ENCODE assay signal across 18 cellular contexts in the genomic region with DNA sequence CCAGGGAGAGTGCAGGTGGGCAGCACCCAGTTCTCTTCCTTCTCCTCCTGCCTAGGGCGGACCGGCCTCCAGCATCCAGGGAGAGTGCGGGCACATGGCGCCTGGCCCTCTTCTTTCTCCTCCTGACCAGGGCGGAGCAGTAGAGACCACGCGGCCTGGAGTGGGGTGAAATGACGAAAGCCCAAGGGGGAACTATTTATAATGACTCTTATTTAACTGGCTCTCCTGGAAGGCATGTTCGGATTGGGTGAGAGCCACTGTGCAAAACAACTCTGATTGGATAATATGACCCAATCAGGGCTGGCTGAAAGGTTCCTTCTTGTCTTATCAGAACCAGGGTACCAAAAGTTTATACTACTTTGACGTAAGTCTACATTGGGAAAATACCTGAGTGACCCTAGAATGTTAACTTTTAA.
DNase-seq lines count a peak whose midpoint lies in the region; ATAC-seq and TF ChIP-seq lines count a peak whose summit lies in the region.
"Had no signal": no experiment of that assay in that cellular context is flagged by ENCODE, and none has a peak within 500 bp of the region (broad histone marks: within the 10 kb centered on the region; RNA-seq: fewer than 3 reads in every experiment).

No MANE protein-coding gene starts in this region.

- TF ChIP-seq EP300 in gastroesophageal sphincter (IDR thresholded peaks at IDR 0.05) (no peak), suprapubic skin (IDR thresholded peaks at IDR 0.05) (no peak)

- H3K27ac Mint-ChIP-seq in glutamatergic neuron (ENCODE audit: unreplicated experiment) = no peak overlapping the region
- H3K27ac Mint-ChIP-seq: B cell; CD8-positive, alpha-beta T cell had no signal

- TF ChIP-seq POLR2A in gastroesophageal sphincter (IDR thresholded peaks at IDR 0.05) = no peak
- TF ChIP-seq POLR2A in suprapubic skin (IDR thresholded peaks at IDR 0.05) = no peak

- no peaks in the 10 kb centered on the region for H3K27me3 Mint-ChIP-seq in glutamatergic neuron (ENCODE audit: unreplicated experiment)
- H3K27me3 Mint-ChIP-seq: B cell had no signal

- H3K4me1 ChIP-seq in gastroesophageal sphincter (no peaks in the 10 kb centered on the region), suprapubic skin (no peaks in the 10 kb centered on the region)
- H3K4me1 ChIP-seq: Caco-2 had no signal

- no peak overlapping the region for H3K4me3 ChIP-seq in gastroesophageal sphincter
- H3K4me3 ChIP-seq in suprapubic skin = no peak overlapping the region
- H3K4me3 ChIP-seq: GM12878 had no signal

- H3K4me3 Mint-ChIP-seq in glutamatergic neuron (ENCODE audit: unreplicated experiment) = no peak overlapping the region
- H3K4me3 Mint-ChIP-seq: B cell; CD8-positive, alpha-beta T cell had no signal

- H3K27ac ChIP-seq in gastroesophageal sphincter (no peak overlapping the region), suprapubic skin (no peak overlapping the region)
- H3K27ac ChIP-seq: C4-2B, KMS-11, RWPE1 had no signal

- TF ChIP-seq CTCF in gastroesophageal sphincter (IDR thresholded peaks at IDR 0.05) = no peak
- TF ChIP-seq CTCF in glutamatergic neuron (IDR thresholded peaks at IDR 0.05; ENCODE audit: partially characterized antibody, unreplicated experiment) = no peak
- TF ChIP-seq CTCF in suprapubic skin (IDR thresholded peaks at IDR 0.05) = no peak
- no peak for TF ChIP-seq CTCF in GM20000 (IDR thresholded peaks at IDR 0.05; ENCODE audit: extremely low read depth, missing control alignments)

- H3K9me3 ChIP-seq in gastroesophageal sphincter (peaks cover 0 to 60% (median 0%) of the 10 kb centered on the region in 3 donors), suprapubic skin (peaks cover 22% of the 10 kb centered on the region)

- H3K36me3 ChIP-seq in gastroesophageal sphincter (no peaks in the 10 kb centered on the region), suprapubic skin (no peaks in the 10 kb centered on the region)

- 86 to 100% methylated on average over 1 to 6 of the region's 10 CpGs for WGBS in gastroesophageal sphincter (ENCODE audit: low coverage in 1 of 2), 2 donors
- WGBS in suprapubic skin = 91% methylated on average over 7 of the region's 10 CpGs

- H3K27me3 ChIP-seq in gastroesophageal sphincter = no peaks in the 10 kb centered on the region
- no peaks in the 10 kb centered on the region for H3K27me3 ChIP-seq in suprapubic skin

- H3K4me1 Mint-ChIP-seq in glutamatergic neuron (ENCODE audit: low read depth, unreplicated experiment) = no peaks in the 10 kb centered on the region
- H3K4me1 Mint-ChIP-seq: B cell had no signal

- ATAC-seq in gastroesophageal sphincter = peak; percentile 5
- no peak for ATAC-seq in HG03095 (IDR thresholded peaks at IDR 0.05; ENCODE audit: unreplicated experiment)
- ATAC-seq: CD8-positive, alpha-beta T cell; GM12878 had no signal

- H3K9me3 Mint-ChIP-seq in glutamatergic neuron (ENCODE audit: unreplicated experiment) = peaks cover 10% of the 10 kb centered on the region

- H3K36me3 Mint-ChIP-seq in glutamatergic neuron (ENCODE audit: unreplicated experiment) = peaks cover 6% of the 10 kb centered on the region
- H3K36me3 Mint-ChIP-seq: CD8-positive, alpha-beta T cell had no signal

- DNase-seq in NCI-H446 treated with DMSO at 0.1 percent for 48 hours (lab: John Stamatoyannopoulos, UW) = peak; percentile 39
- peak; percentile 34 for DNase-seq in RPMI8226
- no peak for DNase-seq in glutamatergic neuron
- DNase-seq in suprapubic skin (ENCODE audit: low spot score in 2 of 2) = no peak
- DNase-seq in GM20000 (ENCODE audit: low spot score) = no peak
- DNase-seq: Caco-2; CD8-positive, alpha-beta T cell; IMR-90; MM.1S; NCI-H2029; T-helper 2 cell had no signal

Comparison
In these comparisons a context has a peak if more than half of its experiments do, and no peak if none do; other contexts are left out.
1. DNase-seq: peak in NCI-H446 treated with DMSO at 0.1 percent for 48 hours (single experiment) and RPMI8226 (single experiment); none in glutamatergic neuron (single experiment), suprapubic skin (0 of 2) and GM20000 (single experiment).